ENCODE assay signal across 1 cellular context in genomic region chr7:149126662-149127321, GRCh38.
A peak's percentile ranks its signal among the peaks of the same experiment; 100 is the strongest.
TF ChIP-seq lines count a peak whose summit lies in the region.

No MANE protein-coding gene starts in this region.

TF ChIP-seq in HEK293, 187 proteins besides CTCF, POLR2A, EP300 and RAD21 (continued from another document and continues in another):
- TF ChIP-seq ZBTB11 (tag by site-specific recombination; conservative IDR thresholded peaks at IDR 0.05; ENCODE audit: low read depth), result peak; percentile 96
- no peak for TF ChIP-seq ZNF239 (tag by site-specific recombination; IDR thresholded peaks at IDR 0.05)
- no peak for TF ChIP-seq ZNF350 (tag by site-specific recombination; IDR thresholded peaks at IDR 0.05)
- no peak for TF ChIP-seq TRIM28 (IDR thresholded peaks at IDR 0.05; ENCODE audit: borderline replicate concordance, low read length)
- peak; percentile 86 for TF ChIP-seq PRDM1 (tag by site-specific recombination; IDR thresholded peaks at IDR 0.05)
- no peak; the same call in 1 of the 2 replicates for TF ChIP-seq ZNF366 (tag by site-specific recombination; conservative IDR thresholded peaks at IDR 0.05)
- TF ChIP-seq ZBTB1 (tag by site-specific recombination; IDR thresholded peaks at IDR 0.05), result no peak
- TF ChIP-seq BCL6B (tag by site-specific recombination; IDR thresholded peaks at IDR 0.05), result no peak
- no peak for TF ChIP-seq ZNF629 (tag by site-specific recombination; IDR thresholded peaks at IDR 0.05)
- TF ChIP-seq ZNF169 (tag by site-specific recombination; IDR thresholded peaks at IDR 0.05), result no peak
- TF ChIP-seq ZIC2 (tag by site-specific recombination; IDR thresholded peaks at IDR 0.05), result peak; percentile 87
- no peak for TF ChIP-seq ZNF473 (tag by site-specific recombination; IDR thresholded peaks at IDR 0.05)
- peak; percentile 97 for TF ChIP-seq ZNF692 (tag by site-specific recombination; IDR thresholded peaks at IDR 0.05)
- no peak; the same call in 1 of the 2 replicates for TF ChIP-seq ZEB2 (tag by site-specific recombination; IDR thresholded peaks at IDR 0.05)
- TF ChIP-seq ZSCAN18 (tag by site-specific recombination; IDR thresholded peaks at IDR 0.05), result no peak
- no peak for TF ChIP-seq ZNF830 (tag by site-specific recombination; IDR thresholded peaks at IDR 0.05; ENCODE audit: low read depth)
- no peak for TF ChIP-seq ZNF24 (tag by site-specific recombination; IDR thresholded peaks at IDR 0.05)
- TF ChIP-seq ZNF404 (tag by site-specific recombination; IDR thresholded peaks at IDR 0.05), result no peak
- no peak for TF ChIP-seq TCF7L2 (IDR thresholded peaks at IDR 0.05; ENCODE audit: borderline replicate concordance, low read depth, low read length)
- no peak for TF ChIP-seq ZNF776 (tag by site-specific recombination; IDR thresholded peaks at IDR 0.05; ENCODE audit: borderline replicate concordance)
- TF ChIP-seq KLF8 (tag by site-specific recombination; IDR thresholded peaks at IDR 0.05), result no peak
- TF ChIP-seq ZNF423 (tag by site-specific recombination; IDR thresholded peaks at IDR 0.05), result peak; percentile 81
- no peak for TF ChIP-seq ZNF280C (tag by site-specific recombination; IDR thresholded peaks at IDR 0.05)
- TF ChIP-seq ZNF214 (tag by site-specific recombination; IDR thresholded peaks at IDR 0.05; ENCODE audit: borderline replicate concordance), result no peak
- no peak for TF ChIP-seq ZNF112 (tag by site-specific recombination; IDR thresholded peaks at IDR 0.05)
- no peak for TF ChIP-seq KLF17 (tag by site-specific recombination; IDR thresholded peaks at IDR 0.05)
- no peak for TF ChIP-seq ZNF791 (tag by site-specific recombination; IDR thresholded peaks at IDR 0.05)
- TF ChIP-seq ATF2 (tag by site-specific recombination; IDR thresholded peaks at IDR 0.05; ENCODE audit: low read depth), result no peak
- no peak for TF ChIP-seq ZNF311 (tag by site-specific recombination; IDR thresholded peaks at IDR 0.05; ENCODE audit: borderline replicate concordance)
- TF ChIP-seq FEZF1 (tag by site-specific recombination; IDR thresholded peaks at IDR 0.05), result no peak
- TF ChIP-seq ZNF529 (tag by site-specific recombination; IDR thresholded peaks at IDR 0.05; ENCODE audit: insufficient replicate concordance), result no peak
- peak; percentile 45 for TF ChIP-seq ZBTB21 (tag by site-specific recombination; IDR thresholded peaks at IDR 0.05)
- TF ChIP-seq GFI1B (tag by site-specific recombination; IDR thresholded peaks at IDR 0.05), result no peak
- TF ChIP-seq ZNF76 (tag by site-specific recombination; IDR thresholded peaks at IDR 0.05; ENCODE audit: borderline replicate concordance, low read depth), result peak; percentile 68
- no peak for TF ChIP-seq BCL11A (tag by site-specific recombination; IDR thresholded peaks at IDR 0.05; ENCODE audit: low read depth)
- no peak for TF ChIP-seq ZNF48 (tag by site-specific recombination; IDR thresholded peaks at IDR 0.05)
- no peak for TF ChIP-seq KLF1 (tag by site-specific recombination; IDR thresholded peaks at IDR 0.05)
- TF ChIP-seq ZSCAN23 (tag by site-specific recombination; IDR thresholded peaks at IDR 0.05), result no peak
- peak; percentile 92 for TF ChIP-seq EGR2 (tag by site-specific recombination; IDR thresholded peaks at IDR 0.05; ENCODE audit: low read depth)
- no peak for TF ChIP-seq AEBP2 (tag by site-specific recombination; IDR thresholded peaks at IDR 0.05; ENCODE audit: borderline replicate concordance)
- TF ChIP-seq ZFP69B (tag by site-specific recombination; IDR thresholded peaks at IDR 0.05), result peak; percentile 93
- no peak for TF ChIP-seq GLIS1 (tag by site-specific recombination; IDR thresholded peaks at IDR 0.05)
- peak; percentile 77 for TF ChIP-seq YY1 (tag by site-specific recombination; IDR thresholded peaks at IDR 0.05)
- TF ChIP-seq ZNF155 (tag by site-specific recombination; IDR thresholded peaks at IDR 0.05), result no peak
- peak; percentile 64 for TF ChIP-seq ZNF335 (tag by site-specific recombination; conservative IDR thresholded peaks at IDR 0.05)
- TF ChIP-seq ZNF596 (tag by site-specific recombination; IDR thresholded peaks at IDR 0.05), result no peak
- TF ChIP-seq ZNF248 (tag by site-specific recombination; IDR thresholded peaks at IDR 0.05), result no peak
- no peak for TF ChIP-seq HOXA7 (CRISPR knock-in tag; IDR thresholded peaks at IDR 0.05; ENCODE audit: borderline replicate concordance)
- TF ChIP-seq WT1 (tag by site-specific recombination; IDR thresholded peaks at IDR 0.05), result no peak; the same call in 1 of the 2 replicates
- TF ChIP-seq ZNF19 (tag by site-specific recombination; IDR thresholded peaks at IDR 0.05; ENCODE audit: low read depth), result no peak
- TF ChIP-seq GLI4 (tag by site-specific recombination; IDR thresholded peaks at IDR 0.05), result no peak; the same call in none of the 2 replicates
- TF ChIP-seq ZBTB8A (tag by site-specific recombination; IDR thresholded peaks at IDR 0.05), result peak; percentile 96
- no peak for TF ChIP-seq ZNF600 (tag by site-specific recombination; IDR thresholded peaks at IDR 0.05)
- TF ChIP-seq ZSCAN5A (tag by site-specific recombination; IDR thresholded peaks at IDR 0.05), result no peak; the same call in 1 of the 2 replicates
- peak; percentile 77 for TF ChIP-seq ZNF777 (tag by site-specific recombination; IDR thresholded peaks at IDR 0.05; ENCODE audit: borderline replicate concordance)
- no peak; the same call in 1 of the 2 replicates for TF ChIP-seq KLF16 (tag by site-specific recombination; IDR thresholded peaks at IDR 0.05)
- peak; percentile 35; the same call in 1 of the 2 replicates for TF ChIP-seq IKZF3 (tag by site-specific recombination; IDR thresholded peaks at IDR 0.05)
